Comparison of ENCODE assay signal across 12 cellular contexts in the genomic region with DNA sequence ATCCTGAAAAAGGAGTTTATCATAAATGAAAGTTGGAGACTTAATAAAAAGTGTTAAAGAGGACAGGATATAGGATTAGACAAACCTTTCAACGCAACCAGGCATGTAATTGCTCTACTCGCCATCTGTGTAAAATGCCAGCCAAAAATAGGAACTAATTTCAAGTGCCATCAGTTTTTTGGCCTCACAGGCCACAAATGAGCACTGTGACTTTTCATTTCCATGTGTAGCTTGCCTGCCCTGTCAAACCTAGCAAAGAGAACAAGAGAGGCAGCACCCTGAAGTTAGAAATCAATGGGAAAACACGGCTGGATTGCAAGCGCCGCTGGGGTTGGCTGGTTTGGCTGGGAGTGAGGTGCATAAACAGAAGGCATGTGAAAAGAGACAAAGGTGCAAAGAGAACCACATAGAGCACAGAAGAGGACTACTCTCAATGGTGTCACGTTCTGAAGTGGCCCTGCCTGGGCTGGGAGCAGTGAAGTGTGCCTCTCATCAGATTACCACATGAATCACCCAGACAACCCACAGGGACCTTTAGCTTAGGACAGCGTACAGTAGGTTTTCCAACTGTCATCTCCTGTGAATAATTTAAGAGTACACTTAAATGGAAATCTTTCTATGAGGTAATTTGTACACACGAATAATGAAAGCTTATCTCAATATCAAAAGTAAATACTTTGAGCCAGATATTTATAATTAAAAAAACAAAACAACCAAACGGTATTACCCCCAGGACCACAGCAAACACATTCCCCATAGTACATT.
DNase-seq lines count a peak whose midpoint lies in the region; ATAC-seq, FAIRE-seq and TF ChIP-seq lines count a peak whose summit lies in the region.
"Had no signal": no experiment of that assay in that cellular context is flagged by ENCODE, and none has a peak within 500 bp of the region (broad histone marks: within the 10 kb centered on the region; RNA-seq: fewer than 3 reads in every experiment).

No MANE protein-coding gene starts in this region.

- FAIRE-seq in islet of Langerhans (lab: Jason Lieb, UNC) (peak; percentile 83), D721Med (lab: Jason Lieb, UNC) (no peak)

- no peak overlapping the region for H2AFZ ChIP-seq in hepatocyte

- no peaks in the 10 kb centered on the region for H4K20me1 ChIP-seq in hepatocyte (ENCODE audit: insufficient read depth, poor library complexity, severe bottlenecking)

- DNase-seq in DMS53 (lab: John Stamatoyannopoulos, UW) (peak; percentile 66), NCI-H69 (lab: John Stamatoyannopoulos, UW) (peak; percentile 94), hepatocyte (ENCODE audit: low spot score) (no peak), D721Med (ENCODE audit: insufficient read length, low spot score) (no peak)
- DNase-seq: activated T-cell treated with anti-CD3 and anti-CD28 coated beads, Interleukin-2, amount 50 U/mL, for 72 hours; Calu3 had no signal

- no peak for ATAC-seq in HG03159 (IDR thresholded peaks at IDR 0.05; ENCODE audit: unreplicated experiment)
- no peak for ATAC-seq in HG03025 (IDR thresholded peaks at IDR 0.05; ENCODE audit: low FRiP score, unreplicated experiment)

- H3K9me3 ChIP-seq in HUES48 (ENCODE audit: control insufficient read depth, insufficient read depth, low read length) (no peaks in the 10 kb centered on the region), hepatocyte (ENCODE audit: low read depth) (no peaks in the 10 kb centered on the region)
- H3K9me3 ChIP-seq: SJSA1 had no signal

- H3K9me2 ChIP-seq in hepatocyte (replicated peaks; ENCODE audit: insufficient read depth): no peaks in the 10 kb centered on the region

- H3K4me3 ChIP-seq in HUES48 (ENCODE audit: low read depth, low read length) (no peak overlapping the region), hepatocyte (no peak overlapping the region)
- H3K4me3 ChIP-seq: SJSA1 had no signal

- peaks cover 29% of the 10 kb centered on the region for H3K4me1 ChIP-seq in HUES48 (ENCODE audit: control insufficient read depth, insufficient read depth, low read length)
- H3K4me1 ChIP-seq in hepatocyte (ENCODE audit: insufficient read depth): no peaks in the 10 kb centered on the region

- H3K36me3 ChIP-seq in HUES48 (ENCODE audit: control insufficient read depth, insufficient read depth, low read length) (no peaks in the 10 kb centered on the region), hepatocyte (replicated peaks; ENCODE audit: insufficient read depth, low read depth) (no peaks in the 10 kb centered on the region)
- H3K36me3 ChIP-seq: SJSA1 had no signal

- no peak overlapping the region for H3K9ac ChIP-seq in HUES48 (ENCODE audit: low read depth, low read length)

- TF ChIP-seq CTCF in hepatocyte (IDR thresholded peaks at IDR 0.05; ENCODE audit: poor library complexity): no peak
- no peak for TF ChIP-seq CTCF in D721Med (IDR thresholded peaks at IDR 0.05; ENCODE audit: insufficient read depth, missing control alignments)

- H3K27me3 ChIP-seq in HUES48 (ENCODE audit: control insufficient read depth, insufficient read depth, low read length): no peaks in the 10 kb centered on the region
- H3K27me3 ChIP-seq in hepatocyte: no peaks in the 10 kb centered on the region
- H3K27me3 ChIP-seq: SJSA1 had no signal

- H3K4me2 ChIP-seq in hepatocyte: no peak overlapping the region

- 75% methylated on average over 9 of the region's 9 CpGs for WGBS in hepatocyte (ENCODE audit: low lambda C conversion rate, missing lambda C conversion rate)

- peak overlapping the region; percentile 73 for H3K27ac ChIP-seq in HUES48 (ENCODE audit: low read depth, low read length)
- H3K27ac ChIP-seq in hepatocyte: no peak overlapping the region
- H3K27ac ChIP-seq: HL-60, SJSA1 had no signal

- H3K79me2 ChIP-seq in hepatocyte: peaks cover 2% of the 10 kb centered on the region

Comparison
In these comparisons a context has a peak if more than half of its experiments do, and no peak if none do; other contexts are left out.
1. DNase-seq: peak in DMS53 (single experiment) and NCI-H69 (single experiment); none in hepatocyte (single experiment) and D721Med (single experiment).